In genomic region chr3:23479615-23480323, GRCh38 we compare ENCODE assay signal across 29 cellular contexts.
"Had no signal": no experiment of that assay in that cellular context is flagged by ENCODE, and none has a peak within 500 bp of the region (broad histone marks: within the 10 kb centered on the region; RNA-seq: fewer than 3 reads in every experiment).

No MANE protein-coding gene starts in this region.

- H3K4me2 ChIP-seq: smooth muscle cell had no signal

- H3K36me3 Mint-ChIP-seq: activated CD8-positive, alpha-beta memory T cell treated with anti-CD3 and anti-CD28 coated beads, Interleukin-2, amount 10 ng/mL, durations not matched to agents 7 days and 5 days; immature natural killer cell had no signal

- DNase-seq: activated CD4-positive, alpha-beta T cell treated with anti-CD3 and anti-CD28 coated beads for 36 hours; activated CD4-positive, CD25-positive, alpha-beta regulatory T cell; activated CD8-positive, alpha-beta memory T cell treated with anti-CD3 and anti-CD28 coated beads, Interleukin-2, amount 10 ng/mL, durations not matched to agents 7 days and 5 days; activated CD8-positive, alpha-beta T cell treated with anti-CD3 and anti-CD28 coated beads, Interleukin-2, amount 10 ng/mL, durations not matched to agents 7 days and 5 days; activated naive CD4-positive, alpha-beta T cell; activated T-cell treated with anti-CD3 and anti-CD28 coated beads, Interleukin-2, amount 50 U/mL, for 48 hours; aorta; body of pancreas; cerebellar nuclear complex; effector memory CD8-positive, alpha-beta T cell; immature natural killer cell; mucosa of descending colon; stimulated activated CD4-positive, alpha-beta T cell treated with anti-CD3 and anti-CD28 coated beads, Interleukin-1b, Interleukin-23, amount 100 ng/mL, for 48 hours; stimulated activated CD4-positive, alpha-beta T cell treated with anti-CD3 and anti-CD28 coated beads, Interleukin-4, amount 100 ng/mL, for 4 hours; stimulated activated CD8-positive, alpha-beta memory T cell treated with anti-CD3 and anti-CD28 coated beads, Interleukin-4, amount 100 ng/mL, for 48 hours; stimulated activated naive B cell treated with anti-CD40 and anti-IgM and Interleukin-4, amounts not matched to agents 10 μg/mL and 1 μg/mL and 100 μg/mL, for 72 hours; stomach; transverse colon had no signal

- H3K4me3 Mint-ChIP-seq: activated CD4-positive, alpha-beta T cell treated with anti-CD3 and anti-CD28 coated beads for 36 hours; activated CD8-positive, alpha-beta memory T cell treated with anti-CD3 and anti-CD28 coated beads, Interleukin-2, amount 10 ng/mL, durations not matched to agents 7 days and 5 days; activated CD8-positive, alpha-beta T cell treated with anti-CD3 and anti-CD28 coated beads, Interleukin-2, amount 10 ng/mL, durations not matched to agents 7 days and 5 days; effector memory CD8-positive, alpha-beta T cell; immature natural killer cell; natural killer cell treated with Interleukin-12 subunit alpha and Interleukin-12 subunit beta and Interleukin-15 and Interleukin-18, amount 100 ng/mL, for 72 hours; stimulated activated naive B cell treated with anti-CD40 and anti-IgM and Interleukin-4, amounts not matched to agents 10 μg/mL and 1 μg/mL and 100 μg/mL, for 72 hours had no signal

- H3K9me3 ChIP-seq: suprapubic skin, transverse colon had no signal

- H3K27ac ChIP-seq: body of pancreas, coronary artery, heart left ventricle, left lung, neutrophil, stomach, suprapubic skin, transverse colon had no signal

- H3K4me3 ChIP-seq: body of pancreas, coronary artery, heart left ventricle, left lung, lung, mucosa of descending colon, smooth muscle cell, stomach, suprapubic skin, transverse colon had no signal

- H3K27ac Mint-ChIP-seq: activated CD4-positive, alpha-beta T cell treated with anti-CD3 and anti-CD28 coated beads for 36 hours; activated CD8-positive, alpha-beta memory T cell treated with anti-CD3 and anti-CD28 coated beads, Interleukin-2, amount 10 ng/mL, durations not matched to agents 7 days and 5 days; activated CD8-positive, alpha-beta T cell treated with anti-CD3 and anti-CD28 coated beads, Interleukin-2, amount 10 ng/mL, durations not matched to agents 7 days and 5 days; activated naive CD4-positive, alpha-beta T cell treated with anti-CD3 and anti-CD28 coated beads, Interleukin-2, amount 50 U/mL, for 72 hours; activated T-helper 2 cell treated with anti-CD3 and anti-CD28 coated beads, Interferon-gamma antibody, Interleukin-2, Interleukin-4, amounts not matched to agents 10 μg/mL and 5 μg/mL and 100 μg/mL, durations not matched to agents 14 hours and 24 hours and 36 hours; effector memory CD8-positive, alpha-beta T cell; immature natural killer cell; natural killer cell treated with Interleukin-12 subunit alpha and Interleukin-12 subunit beta and Interleukin-15 and Interleukin-18, amount 100 ng/mL, for 72 hours; stimulated activated naive B cell treated with anti-CD40 and anti-IgM and Interleukin-4, amounts not matched to agents 10 μg/mL and 1 μg/mL and 100 μg/mL, for 72 hours had no signal

- H3K27me3 Mint-ChIP-seq: activated CD4-positive, alpha-beta T cell treated with anti-CD3 and anti-CD28 coated beads for 36 hours; activated CD8-positive, alpha-beta memory T cell treated with anti-CD3 and anti-CD28 coated beads, Interleukin-2, amount 10 ng/mL, durations not matched to agents 7 days and 5 days; natural killer cell treated with Interleukin-12 subunit alpha and Interleukin-12 subunit beta and Interleukin-15 and Interleukin-18, amount 100 ng/mL, for 72 hours; stimulated activated naive B cell treated with anti-CD40 and anti-IgM and Interleukin-4, amounts not matched to agents 10 μg/mL and 1 μg/mL and 100 μg/mL, for 72 hours had no signal

- FAIRE-seq: endothelial cell of umbilical vein had no signal

- ATAC-seq: activated CD4-positive, alpha-beta T cell treated with anti-CD3 and anti-CD28 coated beads for 36 hours; activated CD8-positive, alpha-beta memory T cell treated with anti-CD3 and anti-CD28 coated beads, Interleukin-2, amount 10 ng/mL, durations not matched to agents 7 days and 5 days; activated CD8-positive, alpha-beta T cell treated with anti-CD3 and anti-CD28 coated beads, Interleukin-2, amount 10 ng/mL, durations not matched to agents 7 days and 5 days; activated naive CD4-positive, alpha-beta T cell treated with anti-CD3 and anti-CD28 coated beads, Interleukin-2, amount 50 U/mL, for 72 hours; body of pancreas; effector memory CD8-positive, alpha-beta T cell; left lung; mucosa of descending colon; stimulated activated naive B cell treated with anti-CD40 and anti-IgM and Interleukin-4, amounts not matched to agents 10 μg/mL and 1 μg/mL and 100 μg/mL, for 72 hours had no signal

- H3K27me3 ChIP-seq: body of pancreas, heart left ventricle, left lung, neutrophil, stomach, suprapubic skin, transverse colon had no signal

- H3K36me3 ChIP-seq: heart left ventricle, neutrophil, stomach, suprapubic skin, transverse colon had no signal

- H3K4me1 ChIP-seq: body of pancreas, left lung, transverse colon had no signal
